Comparison of ENCODE assay signal across 15 cellular contexts in genomic region chr3:116579843-116580242, GRCh38.
A peak's percentile ranks its signal among the peaks of the same experiment; 100 is the strongest.
DNase-seq lines count a peak whose midpoint lies in the region; FAIRE-seq and TF ChIP-seq lines count a peak whose summit lies in the region.
"Had no signal": no experiment of that assay in that cellular context is flagged by ENCODE, and none has a peak within 500 bp of the region (broad histone marks: within the 10 kb centered on the region; RNA-seq: fewer than 3 reads in every experiment).

No MANE protein-coding gene starts in this region.

- H3K14ac ChIP-seq in mesenchymal stem cell (ENCODE audit: low read length in 2 of 2), result no peak overlapping the region

- no peak overlapping the region for H4K91ac ChIP-seq in mesenchymal stem cell (ENCODE audit: low read length)

- H2AFZ ChIP-seq in mesenchymal stem cell (ENCODE audit: low read depth, low read length), result no peak overlapping the region
- H2AFZ ChIP-seq: PC-9 had no signal

- no peak overlapping the region for H3K4me3 ChIP-seq in NB4 (ENCODE audit: low read depth, low read length)
- H3K4me3 ChIP-seq in mesenchymal stem cell (ENCODE audit: insufficient read depth in 1 of 2, low read depth in 1 of 2, low read length in 2 of 2), result no peak overlapping the region
- H3K4me3 ChIP-seq in lower leg skin (ENCODE audit: low read depth, poor library complexity, severe bottlenecking), result no peak overlapping the region
- H3K4me3 ChIP-seq: PC-9, sigmoid colon, thoracic aorta had no signal

- no peak overlapping the region for H2AK5ac ChIP-seq in mesenchymal stem cell (ENCODE audit: low read length, severe bottlenecking)

- DNase-seq in NB4 (ENCODE audit: low read depth), result peak; percentile 9
- peak; percentile 3 for DNase-seq in brain pericyte (ENCODE audit: low read depth, low spot score)
- DNase-seq in mesenchymal stem cell, result peak; percentile 11
- no peak for DNase-seq in lower leg skin (ENCODE audit: low spot score in 2 of 2)
- no peak for DNase-seq in activated T-cell treated with anti-CD3 and anti-CD28 coated beads, Interleukin-2, amount 50 U/mL, for 48 hours
- DNase-seq in NCI-H2081 treated with DMSO at 0.1 percent for 48 hours (lab: John Stamatoyannopoulos, UW), result no peak
- DNase-seq in SW480 (ENCODE audit: low spot score), result no peak
- DNase-seq: DMS79, NCI-H1694, PC-9, sigmoid colon had no signal

- H3K9me3 ChIP-seq in mesenchymal stem cell (ENCODE audit: control insufficient read depth, low read length), result no peaks in the 10 kb centered on the region
- H3K9me3 ChIP-seq: sigmoid colon, thoracic aorta had no signal

- no peak overlapping the region for H3K27ac ChIP-seq in mesenchymal stem cell (ENCODE audit: low read length, poor library complexity, severe bottlenecking)
- H3K27ac ChIP-seq: epithelial cell of prostate, PC-9, sigmoid colon, thoracic aorta had no signal

- H3K4ac ChIP-seq in mesenchymal stem cell (ENCODE audit: low read depth in 1 of 2, low read length in 2 of 2), result no peak overlapping the region

- H2BK120ac ChIP-seq in mesenchymal stem cell (ENCODE audit: low read depth, low read length), result no peak overlapping the region

- no peak overlapping the region for H2BK12ac ChIP-seq in mesenchymal stem cell (ENCODE audit: low read length in 2 of 2)

- H4K8ac ChIP-seq in mesenchymal stem cell (ENCODE audit: low read length), result no peak overlapping the region

- no peak overlapping the region for H3K18ac ChIP-seq in mesenchymal stem cell (ENCODE audit: low read depth in 1 of 2, low read length in 2 of 2)

- TF ChIP-seq POLR2A in NB4 (IDR thresholded peaks at IDR 0.05; ENCODE audit: extremely low read depth, insufficient read length), result no peak
- TF ChIP-seq POLR2A in lower leg skin (IDR thresholded peaks at IDR 0.05), result no peak

- no peak overlapping the region for H2BK15ac ChIP-seq in mesenchymal stem cell (ENCODE audit: low read depth, poor library complexity, severe bottlenecking)

- 41% methylated on average over 5 of the region's 6 CpGs for WGBS in mesenchymal stem cell
- WGBS in lower leg skin, 2 donors, result 9 to 14% methylated on average over 6 of the region's 6 CpGs

- H2BK5ac ChIP-seq in mesenchymal stem cell (ENCODE audit: low read depth, low read length, poor library complexity, severe bottlenecking), result no peak overlapping the region

- no peaks in the 10 kb centered on the region for H3K79me1 ChIP-seq in mesenchymal stem cell (replicated peaks; ENCODE audit: low read length, poor library complexity, severe bottlenecking)

- H3K9ac ChIP-seq in mesenchymal stem cell (ENCODE audit: low read length), result no peak overlapping the region

- TF ChIP-seq CTCF in NB4 (IDR thresholded peaks at IDR 0.05; ENCODE audit: low read depth, low read length) (no peak), lower leg skin (IDR thresholded peaks at IDR 0.05) (no peak)

- no peak overlapping the region for H3K4me2 ChIP-seq in mesenchymal stem cell (ENCODE audit: low read length, poor library complexity, severe bottlenecking)
- H3K4me2 ChIP-seq: PC-9 had no signal

- intact Hi-C loops in lower leg skin (cut with DNase I; ENCODE audit: low total_unique reads), result no loop called here

- no peaks in the 10 kb centered on the region for H3K27me3 ChIP-seq in mesenchymal stem cell (ENCODE audit: control insufficient read depth in 1 of 2, insufficient read depth in 1 of 2, low read length in 2 of 2)
- H3K27me3 ChIP-seq: sigmoid colon had no signal

- no peaks in the 10 kb centered on the region for H3K36me3 ChIP-seq in mesenchymal stem cell (ENCODE audit: control insufficient read depth in 1 of 2, insufficient read depth in 2 of 2, low read depth in 1 of 2, low read length in 2 of 2)
- H3K36me3 ChIP-seq: sigmoid colon, thoracic aorta had no signal

- no peaks in the 10 kb centered on the region for H3K4me1 ChIP-seq in mesenchymal stem cell (ENCODE audit: control insufficient read depth, insufficient read depth, low read depth, low read length)
- H3K4me1 ChIP-seq: sigmoid colon had no signal

- no peak overlapping the region for H3K23ac ChIP-seq in mesenchymal stem cell (ENCODE audit: low read length in 2 of 2)

- FAIRE-seq in G401.6 (lab: Jason Lieb, UNC), result peak; percentile 49
- FAIRE-seq: HTR-8/SVneo had no signal

Comparison
In these comparisons a context has a peak if more than half of its experiments do, and no peak if none do; other contexts are left out.
1. DNase-seq: peak in NB4 (single experiment), brain pericyte (single experiment) and mesenchymal stem cell (single experiment); none in lower leg skin (0 of 2), activated T-cell treated with anti-CD3 and anti-CD28 coated beads, Interleukin-2, amount 50 U/mL, for 48 hours (0 of 2), NCI-H2081 treated with DMSO at 0.1 percent for 48 hours (single experiment) and SW480 (single experiment).